In genomic region chr4:25376754-25377571, GRCh38 we compare ENCODE assay signal across 1 cellular context.
TF ChIP-seq lines count a peak whose summit lies in the region.

Gene ANAPC4 (plus strand): TSS chr4:25377263. CDS start chr4:25377428, 165 bp downstream.

TF ChIP-seq in HepG2, 621 proteins besides CTCF, POLR2A, EP300 and RAD21 (continued from another document and continues in another):
- TF ChIP-seq ZNF513 (CRISPR knock-in tag; conservative IDR thresholded peaks at IDR 0.05), result no peak
- TF ChIP-seq ARNT2 (CRISPR knock-in tag; IDR thresholded peaks at IDR 0.05; ENCODE audit: low read depth), result peak; percentile 79; the same call in 1 of the 2 replicates
- no peak for TF ChIP-seq ZNF180 (CRISPR knock-in tag; IDR thresholded peaks at IDR 0.05; ENCODE audit: borderline replicate concordance, low read depth)
- no peak for TF ChIP-seq ADNP (CRISPR knock-in tag; IDR thresholded peaks at IDR 0.05)
- TF ChIP-seq ZNF101 (CRISPR knock-in tag; IDR thresholded peaks at IDR 0.05; ENCODE audit: borderline replicate concordance, low read depth), result no peak
- no peak for TF ChIP-seq CERS6 (CRISPR knock-in tag; IDR thresholded peaks at IDR 0.05)
- peak; percentile 92 for TF ChIP-seq KDM2A (CRISPR knock-in tag; IDR thresholded peaks at IDR 0.05; ENCODE audit: borderline replicate concordance, low read depth)
- TF ChIP-seq DRAP1 (CRISPR knock-in tag; IDR thresholded peaks at IDR 0.05), result peak; percentile 58; the same call in 1 of the 2 replicates
- no peak for TF ChIP-seq ZNF646 (CRISPR knock-in tag; IDR thresholded peaks at IDR 0.05)
- TF ChIP-seq ISX (CRISPR knock-in tag; conservative IDR thresholded peaks at IDR 0.05), result no peak
- TF ChIP-seq KDM4B (CRISPR knock-in tag; IDR thresholded peaks at IDR 0.05), result no peak
- TF ChIP-seq ZNF33B (CRISPR knock-in tag; IDR thresholded peaks at IDR 0.05), result no peak
- TF ChIP-seq ZNF318 (CRISPR knock-in tag; IDR thresholded peaks at IDR 0.05), result no peak
- no peak for TF ChIP-seq ZNF703 (CRISPR knock-in tag; IDR thresholded peaks at IDR 0.05; ENCODE audit: borderline replicate concordance)
- no peak for TF ChIP-seq FOXO1 (CRISPR knock-in tag; IDR thresholded peaks at IDR 0.05)
- TF ChIP-seq ZNF143 (CRISPR knock-in tag; IDR thresholded peaks at IDR 0.05), result no peak
- no peak for TF ChIP-seq ZNF30 (CRISPR knock-in tag; IDR thresholded peaks at IDR 0.05)
- no peak for TF ChIP-seq NFYB (CRISPR knock-in tag; IDR thresholded peaks at IDR 0.05)
- TF ChIP-seq DDIT3 (CRISPR knock-in tag; IDR thresholded peaks at IDR 0.05), result no peak
- TF ChIP-seq ZNF296 (CRISPR knock-in tag; conservative IDR thresholded peaks at IDR 0.05), result no peak
- TF ChIP-seq HIVEP1 (CRISPR knock-in tag; IDR thresholded peaks at IDR 0.05), result no peak
- 0 out of 2 replicates have a peak, but pooled peaks have one; percentile 26 for TF ChIP-seq ATF7-NPFF (CRISPR knock-in tag; IDR thresholded peaks at IDR 0.05; ENCODE audit: low read depth)
- no peak for TF ChIP-seq THAP8 (CRISPR knock-in tag; IDR thresholded peaks at IDR 0.05; ENCODE audit: borderline replicate concordance)
- TF ChIP-seq GLMP (CRISPR knock-in tag; IDR thresholded peaks at IDR 0.05; ENCODE audit: borderline replicate concordance), result no peak
- TF ChIP-seq HNF4A (CRISPR knock-in tag; IDR thresholded peaks at IDR 0.05), result no peak
- TF ChIP-seq ELF3 (CRISPR knock-in tag; IDR thresholded peaks at IDR 0.05), result peak; percentile 54
- no peak for TF ChIP-seq ZBTB46 (CRISPR knock-in tag; IDR thresholded peaks at IDR 0.05; ENCODE audit: borderline replicate concordance)
- no peak for TF ChIP-seq NFIB (CRISPR knock-in tag; IDR thresholded peaks at IDR 0.05; ENCODE audit: borderline replicate concordance)
- TF ChIP-seq ZNF24 (IDR thresholded peaks at IDR 0.05), result no peak
- TF ChIP-seq ATF6 (CRISPR knock-in tag; conservative IDR thresholded peaks at IDR 0.05), result no peak
